11 cellular contexts compared by ENCODE assay signal in genomic region chr16:85418978-85419491, GRCh38.
DNase-seq lines count a peak whose midpoint lies in the region; ATAC-seq and TF ChIP-seq lines count a peak whose summit lies in the region.
"Had no signal": no experiment of that assay in that cellular context is flagged by ENCODE, and none has a peak within 500 bp of the region (broad histone marks: within the 10 kb centered on the region; RNA-seq: fewer than 3 reads in every experiment).

No MANE protein-coding gene starts in this region.

- no peak overlapping the region for H3K9ac ChIP-seq in HCT116 (ENCODE audit: low read length)
- no peak overlapping the region for H3K9ac ChIP-seq in smooth muscle cell (ENCODE audit: low read depth)

- no peak for ATAC-seq in HCT116
- no peak for ATAC-seq in activated B cell treated with CpG ODN at 0.5 μM for 24 hours (ENCODE audit: low read depth)
- no peak for ATAC-seq in mucosa of descending colon

- 83% methylated on average over 17 of the region's 17 CpGs for WGBS in smooth muscle cell (ENCODE audit: low lambda C conversion rate)

- H3K36me3 Mint-ChIP-seq in CD14-positive monocyte = no peaks in the 10 kb centered on the region
- no peaks in the 10 kb centered on the region for H3K36me3 Mint-ChIP-seq in activated B cell treated with CpG ODN at 0.5 μM for 24 hours (ENCODE audit: low read depth)
- no peaks in the 10 kb centered on the region for H3K36me3 Mint-ChIP-seq in activated CD4-positive, alpha-beta T cell treated with anti-CD3 and anti-CD28 coated beads, Interleukin-2, amount 10 ng/mL, durations not matched to agents 24 days and 14 days (ENCODE audit: low read depth)

- RAD21 ChIA-PET in HCT116 (lab: Charles Lee; ENCODE audit: low non-redundant PET in 1 of 2, low total read pairs in 2 of 2, uncharacterized antibody in 2 of 2, unreplicated experiment in 2 of 2) = no interaction called here

- H3K4me3 ChIP-seq in HCT116 (replicated peaks in 1 of 2; ENCODE audit: low read depth in 1 of 2, low read length in 2 of 2) = no peak overlapping the region
- H3K4me3 ChIP-seq in mucosa of descending colon = no peak overlapping the region
- no peak overlapping the region for H3K4me3 ChIP-seq in smooth muscle cell
- H3K4me3 ChIP-seq: stomach had no signal

- H3K36me3 ChIP-seq in HCT116 (ENCODE audit: control insufficient read depth in 1 of 2, insufficient read depth in 2 of 2, low read length in 2 of 2) = no peaks in the 10 kb centered on the region
- no peaks in the 10 kb centered on the region for H3K36me3 ChIP-seq in mucosa of descending colon (ENCODE audit: low read depth)
- no peaks in the 10 kb centered on the region for H3K36me3 ChIP-seq in smooth muscle cell (ENCODE audit: low read depth)
- H3K36me3 ChIP-seq: stomach had no signal

- DNase-seq in CD14-positive monocyte (ENCODE audit: low spot score) = peak; percentile 18
- DNase-seq in HCT116 (ENCODE audit: low read depth, low spot score) = no peak
- peak; percentile 9 for DNase-seq in activated B cell treated with CpG ODN at 0.5 μM for 24 hours
- DNase-seq in mucosa of descending colon = peak; percentile 17 to 38 (median 24)
- no peak for DNase-seq in smooth muscle cell (lab: John Stamatoyannopoulos, UW; ENCODE audit: unreplicated experiment)
- no peak for DNase-seq in activated CD4-positive, alpha-beta T cell treated with anti-CD3 and anti-CD28 coated beads, Interleukin-2, amount 10 ng/mL, durations not matched to agents 24 days and 14 days
- no peak for DNase-seq in GM10248 (ENCODE audit: extremely low spot score)
- DNase-seq in ecto neural progenitor cell (ENCODE audit: low spot score) = no peak
- DNase-seq: stimulated activated CD4-positive, alpha-beta T cell treated with anti-CD3 and anti-CD28 coated beads, Interleukin-4, amount 100 ng/mL, for 1 hour; stomach; SW 1271 had no signal

- H4K20me1 ChIP-seq in HCT116 (ENCODE audit: insufficient read depth) = no peaks in the 10 kb centered on the region
- peaks cover 52% of the 10 kb centered on the region for H4K20me1 ChIP-seq in smooth muscle cell (ENCODE audit: low read depth)

- H3K4me2 ChIP-seq in HCT116 (ENCODE audit: low read length) (no peak overlapping the region), smooth muscle cell (no peak overlapping the region)

- POLR2A ChIA-PET in HCT116 (lab: Charles Lee) = no interaction called here
- POLR2A ChIA-PET in activated B cell treated with CpG ODN at 0.5 μM for 24 hours (lab: Charles Lee) = interaction anchor here (0.6 kb wide), 1 partner anchor 112 kb away, joined by 6 read pairs; no protein-coding TSS in a partner anchor
- POLR2A ChIA-PET in GM10248 (lab: Yijun Ruan, JAX) = no interaction called here

- no TSS peak for BruUV-seq in HCT116 (replicated peaks; lab: Mats Ljungman, UMichigan)

- intact Hi-C loops in CD14-positive monocyte (cut with micrococcal nuclease) (loop anchor here (5.0 kb wide), 1 partner anchor 193 kb away; the partner anchor contains the start of gene GSE1 (in 2 of the 2)), HCT116 (cut with micrococcal nuclease) (loop anchor here (5.0 kb wide), 1 partner anchor 298 kb away; no protein-coding TSS in a partner anchor), activated B cell treated with CpG ODN at 0.5 μM for 24 hours (cut with micrococcal nuclease) (no loop called here), mucosa of descending colon (cut with DNase I, micrococcal nuclease) (no loop called here)
- intact Hi-C loops in activated CD4-positive, alpha-beta T cell treated with anti-CD3 and anti-CD28 coated beads, Interleukin-2, amount 10 ng/mL, durations not matched to agents 24 days and 14 days (cut with micrococcal nuclease) = no loop called here

- CTCF ChIA-PET in HCT116 (lab: Charles Lee) (interaction anchor here (0.8 to 4.3 kb wide), 9 partner anchors 9 to 304 kb away, joined by 3 to 27 read pairs (median 9); partner anchors contain the start of gene GSE1), activated B cell treated with CpG ODN at 0.5 μM for 24 hours (lab: Charles Lee) (interaction anchor here (0.8 to 4.8 kb wide), 5 partner anchors 9 to 198 kb away, joined by 3 to 51 read pairs (median 9); no protein-coding TSS in a partner anchor), GM10248 (lab: Yijun Ruan, JAX) (interaction anchor here (0.8 to 8.8 kb wide), 8 partner anchors 10 to 297 kb away, joined by 3 to 71 read pairs (median 6); no protein-coding TSS in a partner anchor)

- H3K27me3 ChIP-seq in HCT116 (ENCODE audit: insufficient read depth, low read length) (no peaks in the 10 kb centered on the region), smooth muscle cell (ENCODE audit: low read depth) (no peaks in the 10 kb centered on the region)
- H3K27me3 ChIP-seq: stomach had no signal

- no peak overlapping the region for H3K27ac ChIP-seq in HCT116 (ENCODE audit: low read depth, low read length)
- H3K27ac ChIP-seq in smooth muscle cell (ENCODE audit: low read depth) = no peak overlapping the region
- H3K27ac ChIP-seq: stomach had no signal

- H3K4me1 ChIP-seq in HCT116 (ENCODE audit: control insufficient read depth in 1 of 2, insufficient read depth in 2 of 2, low read length in 2 of 2) (peaks cover 8 to 16% of the 10 kb centered on the region in 2 experiments), mucosa of descending colon (ENCODE audit: low read depth) (peaks cover 19% of the 10 kb centered on the region), smooth muscle cell (ENCODE audit: low read depth) (peaks cover 9% of the 10 kb centered on the region)

- H3K4me1 Mint-ChIP-seq in CD14-positive monocyte (peaks cover 7% of the 10 kb centered on the region), activated B cell treated with CpG ODN at 0.5 μM for 24 hours (no peaks in the 10 kb centered on the region)
- H3K4me1 Mint-ChIP-seq in activated CD4-positive, alpha-beta T cell treated with anti-CD3 and anti-CD28 coated beads, Interleukin-2, amount 10 ng/mL, durations not matched to agents 24 days and 14 days = peaks cover 4% of the 10 kb centered on the region

- peaks cover 5% of the 10 kb centered on the region for H3F3A ChIP-seq in smooth muscle cell (ENCODE audit: low read depth)

- peak; percentile 37 for TF ChIP-seq RAD21 in HCT116 (IDR thresholded peaks at IDR 0.05; ENCODE audit: low read depth)

- no peaks in the 10 kb centered on the region for H3K79me2 ChIP-seq in HCT116 (ENCODE audit: insufficient read depth, low read length)
- no peaks in the 10 kb centered on the region for H3K79me2 ChIP-seq in smooth muscle cell (ENCODE audit: low read depth)

- H3K27ac Mint-ChIP-seq in CD14-positive monocyte (no peak overlapping the region), activated B cell treated with CpG ODN at 0.5 μM for 24 hours (no peak overlapping the region)
- H3K27ac Mint-ChIP-seq in activated CD4-positive, alpha-beta T cell treated with anti-CD3 and anti-CD28 coated beads, Interleukin-2, amount 10 ng/mL, durations not matched to agents 24 days and 14 days = no peak overlapping the region

- H3K9me3 ChIP-seq in HCT116 (ENCODE audit: control insufficient read depth in 1 of 2, insufficient read depth in 1 of 2, low read depth in 1 of 2, low read length in 2 of 2) (no peaks in the 10 kb centered on the region; a peak in 1 of 4 replicates), mucosa of descending colon (no peaks in the 10 kb centered on the region), smooth muscle cell (replicated peaks; ENCODE audit: low read depth) (no peaks in the 10 kb centered on the region)
- H3K9me3 ChIP-seq: stomach had no signal

- TF ChIP-seq CTCF in CD14-positive monocyte (IDR thresholded peaks at IDR 0.05) (no peak), HCT116 (IDR thresholded peaks at IDR 0.05 in 2 of 3, conservative IDR thresholded peaks at IDR 0.05 in 1 of 3; ENCODE audit: borderline replicate concordance in 1 of 3, insufficient read depth in 1 of 3, low read depth in 2 of 3, low read length in 2 of 3) (peak; percentile 22 to 36 (median 30); a peak in 2 of 6 replicates), activated B cell treated with CpG ODN at 0.5 μM for 24 hours (IDR thresholded peaks at IDR 0.05) (no peak), mucosa of descending colon (IDR thresholded peaks at IDR 0.05) (no peak), smooth muscle cell (IDR thresholded peaks at IDR 0.05; ENCODE audit: borderline replicate concordance, insufficient read depth, poor library complexity, severe bottlenecking) (no peak), GM10248 (IDR thresholded peaks at IDR 0.05; ENCODE audit: control extremely low read depth, extremely low read depth, low read depth, missing control alignments) (no peak)

- H3K9me2 ChIP-seq in HCT116 (ENCODE audit: insufficient read depth) = no peaks in the 10 kb centered on the region

- no peak overlapping the region for H2AFZ ChIP-seq in HCT116 (ENCODE audit: low read depth, low read length, poor library complexity, severe bottlenecking)
- H2AFZ ChIP-seq in smooth muscle cell (ENCODE audit: low read depth) = no peak overlapping the region

- H3K27me3 Mint-ChIP-seq in CD14-positive monocyte (ENCODE audit: low read depth in 3 of 3) = peaks cover 3 to 17% (median 4%) of the 10 kb centered on the region in 3 donors
- peaks cover 7% of the 10 kb centered on the region for H3K27me3 Mint-ChIP-seq in activated B cell treated with CpG ODN at 0.5 μM for 24 hours
- peaks cover 3% of the 10 kb centered on the region for H3K27me3 Mint-ChIP-seq in activated CD4-positive, alpha-beta T cell treated with anti-CD3 and anti-CD28 coated beads, Interleukin-2, amount 10 ng/mL, durations not matched to agents 24 days and 14 days

- no peak for TF ChIP-seq POLR2A in HCT116 (IDR thresholded peaks at IDR 0.05; ENCODE audit: borderline replicate concordance, extremely low read depth, insufficient read depth, insufficient read length)

- H3K9me3 Mint-ChIP-seq in CD14-positive monocyte (peaks cover under 1 to 6% (median 4%) of the 10 kb centered on the region in 7 donors), activated B cell treated with CpG ODN at 0.5 μM for 24 hours (no peaks in the 10 kb centered on the region)
- peaks cover 3% of the 10 kb centered on the region for H3K9me3 Mint-ChIP-seq in activated CD4-positive, alpha-beta T cell treated with anti-CD3 and anti-CD28 coated beads, Interleukin-2, amount 10 ng/mL, durations not matched to agents 24 days and 14 days

- H3K4me3 Mint-ChIP-seq in CD14-positive monocyte (no peak overlapping the region), activated B cell treated with CpG ODN at 0.5 μM for 24 hours (no peak overlapping the region)
- no peak overlapping the region for H3K4me3 Mint-ChIP-seq in activated CD4-positive, alpha-beta T cell treated with anti-CD3 and anti-CD28 coated beads, Interleukin-2, amount 10 ng/mL, durations not matched to agents 24 days and 14 days

Comparison
In these comparisons a context has a peak if more than half of its experiments do, and no peak if none do; other contexts are left out.
1. DNase-seq: peak in CD14-positive monocyte (single experiment), activated B cell treated with CpG ODN at 0.5 μM for 24 hours (single experiment) and mucosa of descending colon (3 of 3); none in HCT116 (single experiment), smooth muscle cell (single experiment), activated CD4-positive, alpha-beta T cell treated with anti-CD3 and anti-CD28 coated beads, Interleukin-2, amount 10 ng/mL, durations not matched to agents 24 days and 14 days (single experiment), GM10248 (single experiment) and ecto neural progenitor cell (single experiment).
2. CTCF ChIP-seq: peak in HCT116 (3 of 3); none in CD14-positive monocyte (single experiment), activated B cell treated with CpG ODN at 0.5 μM for 24 hours (single experiment), mucosa of descending colon (single experiment), smooth muscle cell (single experiment) and GM10248 (single experiment).
3. intact Hi-C loops: an anchor here in CD14-positive monocyte (5.0 kb wide) and HCT116 (5.0 kb wide); none called in activated B cell treated with CpG ODN at 0.5 μM for 24 hours, mucosa of descending colon and activated CD4-positive, alpha-beta T cell treated with anti-CD3 and anti-CD28 coated beads, Interleukin-2, amount 10 ng/mL, durations not matched to agents 24 days and 14 days.